24 cellular contexts compared by ENCODE assay signal in genomic region chr6:41392249-41392648, GRCh38.
"Had no signal": no experiment of that assay in that cellular context is flagged by ENCODE, and none has a peak within 500 bp of the region (broad histone marks: within the 10 kb centered on the region; RNA-seq: fewer than 3 reads in every experiment).

No MANE protein-coding gene starts in this region.

- ATAC-seq: activated naive CD4-positive, alpha-beta T cell treated with anti-CD3 and anti-CD28 coated beads, Interleukin-2, amount 50 U/mL, for 72 hours; activated T-cell treated with anti-CD3 and anti-CD28 coated beads, Interleukin-2, amount 50 U/mL, for 72 hours; body of pancreas; foreskin keratinocyte; heart right ventricle; pancreas; stimulated activated memory B cell treated with anti-CD40 and anti-IgM and Interleukin-4, amounts not matched to agents 10 μg/mL and 1 μg/mL and 100 μg/mL, for 72 hours; stimulated activated naive CD8-positive, alpha-beta T cell treated with anti-CD3 and anti-CD28 coated beads, Interleukin-15, amount 100 ng/mL, for 72 hours had no signal

- DNase-seq: activated CD4-positive, alpha-beta T cell treated with anti-CD3 and anti-CD28 coated beads for 4 hours; activated CD4-positive, alpha-beta T cell treated with anti-CD3 and anti-CD28 coated beads, Interleukin-2, amount 50 U/mL, for 4 hours; activated naive CD4-positive, alpha-beta T cell; activated T-cell treated with anti-CD3 and anti-CD28 coated beads for 4 hours; activated T-cell treated with anti-CD3 and anti-CD28 coated beads, Interleukin-2, amount 50 U/mL, for 72 hours; aorta; body of pancreas; dermis blood vessel endothelial cell; effector CD4-positive, alpha-beta T cell; foreskin keratinocyte; heart right ventricle; naive B cell; nucleus accumbens; pancreas; sigmoid colon; small intestine; stimulated activated CD4-positive, alpha-beta T cell treated with anti-CD3 and anti-CD28 coated beads, Interleukin-4, amount 100 ng/mL, for 24 hours; stimulated activated naive CD8-positive, alpha-beta T cell treated with anti-CD3 and anti-CD28 coated beads, Interleukin-15, amount 100 ng/mL, for 72 hours; substantia nigra; uterus had no signal

- H3K4me3 ChIP-seq: body of pancreas, esophagus muscularis mucosa, heart right ventricle, pancreas, prostate gland, sigmoid colon, uterus had no signal
